Comparison of ENCODE assay signal across 9 cellular contexts in the genomic region with DNA sequence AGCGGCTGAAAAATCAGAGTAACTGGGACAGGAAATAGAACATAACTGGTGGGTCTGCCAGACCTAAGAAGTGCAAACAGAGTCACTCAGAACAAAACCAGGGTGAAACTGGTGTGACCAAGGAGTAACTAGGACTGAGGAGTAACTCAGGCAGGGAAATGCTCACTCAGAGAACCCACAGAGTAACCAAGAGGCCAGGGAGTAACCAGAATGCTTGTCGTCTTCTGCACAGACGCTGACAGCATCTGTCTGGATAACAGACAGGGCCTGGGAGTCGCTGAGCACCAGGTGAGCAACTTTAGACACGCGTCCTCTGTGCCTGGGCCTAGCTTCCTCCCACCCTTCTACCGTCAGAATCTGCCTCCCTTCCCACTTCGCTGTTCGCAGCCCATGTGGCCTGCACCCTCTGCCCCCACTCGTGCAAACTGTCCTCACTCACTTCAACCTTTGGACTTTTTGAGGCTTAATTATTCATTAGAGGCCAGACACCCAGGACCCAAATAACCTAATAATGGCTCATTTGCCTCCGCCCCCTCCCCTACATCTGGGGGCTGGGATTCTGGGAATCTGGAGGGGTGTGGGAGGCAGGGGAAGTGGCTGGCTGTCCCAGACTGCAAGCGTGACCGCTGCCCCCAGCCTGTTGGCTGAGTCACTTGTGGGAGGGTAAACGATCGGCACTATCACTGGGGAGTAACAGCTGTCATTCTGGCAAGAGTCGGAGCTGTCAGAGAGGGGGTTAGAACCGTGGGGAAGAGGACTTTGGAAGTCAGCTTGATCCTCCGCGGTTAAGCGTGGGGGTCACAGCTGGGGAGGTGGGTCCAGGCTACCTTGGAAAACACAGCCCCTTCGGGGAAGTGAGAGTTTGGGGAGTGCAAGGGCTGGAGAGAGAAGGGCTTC. TPM values are rescaled to one million over a fixed set of nuclear protein-coding genes. Genes with fewer than 3 reads are reported as not detected.
A peak's percentile ranks its signal among the peaks of the same experiment; 100 is the strongest.
DNase-seq lines count a peak whose midpoint lies in the region; ATAC-seq, FAIRE-seq and TF ChIP-seq lines count a peak whose summit lies in the region.
"Had no signal": no experiment of that assay in that cellular context is flagged by ENCODE, and none has a peak within 500 bp of the region (broad histone marks: within the 10 kb centered on the region; RNA-seq: fewer than 3 reads in every experiment).

No MANE protein-coding gene starts in this region.

- peaks cover 0 to 23% (median 0%) of the 10 kb centered on the region in 3 donors for H3K36me3 Mint-ChIP-seq in naive thymus-derived CD8-positive, alpha-beta T cell

- peak overlapping the region; percentile 90 to 99 (median 95) for H3K4me3 Mint-ChIP-seq in naive thymus-derived CD8-positive, alpha-beta T cell

- no peak for TF ChIP-seq RAD21 in HCT116 (IDR thresholded peaks at IDR 0.05; ENCODE audit: low read depth)

- no peak for TF ChIP-seq CTCF in HCT116 (IDR thresholded peaks at IDR 0.05 in 2 of 3, conservative IDR thresholded peaks at IDR 0.05 in 1 of 3; ENCODE audit: borderline replicate concordance in 1 of 3, insufficient read depth in 1 of 3, low read depth in 2 of 3, low read length in 2 of 3)
- no peak for TF ChIP-seq CTCF in MM.1S (IDR thresholded peaks at IDR 0.05; ENCODE audit: low read length)
- TF ChIP-seq CTCF in endothelial cell of umbilical vein (IDR thresholded peaks at IDR 0.05; ENCODE audit: extremely low read depth in 1 of 2, insufficient read depth in 1 of 2, low read depth in 1 of 2, low read length in 2 of 2): no peak

- H3K27me3 ChIP-seq in HCT116 (ENCODE audit: insufficient read depth, low read length) (no peaks in the 10 kb centered on the region), MM.1S (replicated peaks; ENCODE audit: insufficient read depth, low read length) (no peaks in the 10 kb centered on the region), endothelial cell of umbilical vein (ENCODE audit: control insufficient read depth in 2 of 2, insufficient read depth in 2 of 2, low read length in 2 of 2) (peaks cover 0 to 2% of the 10 kb centered on the region in 2 experiments), subcutaneous abdominal adipose tissue (ENCODE audit: control insufficient read depth in 5 of 5, insufficient read depth in 4 of 5, low read length in 5 of 5) (peaks cover 0 to 6% (median 6%) of the 10 kb centered on the region in 5 donors)

- peak; percentile 65 for ATAC-seq in HCT116
- ATAC-seq in naive thymus-derived CD8-positive, alpha-beta T cell: peak; percentile 70 to 71

- RAD21 ChIA-PET in HCT116 (lab: Charles Lee; ENCODE audit: low non-redundant PET in 1 of 2, low total read pairs in 2 of 2, uncharacterized antibody in 2 of 2, unreplicated experiment in 2 of 2): interaction anchor here in 1 of 2 experiments (0.9 kb wide), 1 partner anchor 31 kb away, joined by 3 read pairs; no protein-coding TSS in a partner anchor

- H3K27ac Mint-ChIP-seq in naive thymus-derived CD8-positive, alpha-beta T cell: peak overlapping the region; percentile 90 to 98 (median 96)

- H3K9me3 Mint-ChIP-seq in naive thymus-derived CD8-positive, alpha-beta T cell: no peaks in the 10 kb centered on the region

- H3K27ac ChIP-seq in HCT116 (ENCODE audit: low read depth, low read length) (no peak overlapping the region), MM.1S (ENCODE audit: low read length) (peak overlapping the region; percentile 93), endothelial cell of umbilical vein (ENCODE audit: insufficient read depth, low read depth, low read length) (no peak overlapping the region), subcutaneous abdominal adipose tissue (ENCODE audit: low read depth, low read length) (no peak overlapping the region)

- H3K36me3 ChIP-seq in HCT116 (ENCODE audit: control insufficient read depth in 1 of 2, insufficient read depth in 2 of 2, low read length in 2 of 2) (no peaks in the 10 kb centered on the region), MM.1S (replicated peaks; ENCODE audit: insufficient read depth, low read length) (peaks cover 4% of the 10 kb centered on the region), endothelial cell of umbilical vein (ENCODE audit: control insufficient read depth in 2 of 2, extremely low read depth in 1 of 2, insufficient read depth in 2 of 2, low read length in 2 of 2) (no peaks in the 10 kb centered on the region), subcutaneous abdominal adipose tissue (ENCODE audit: control insufficient read depth in 5 of 5, insufficient read depth in 5 of 5, low read length in 5 of 5) (no peaks in the 10 kb centered on the region)

- POLR2A ChIA-PET in HCT116 (lab: Charles Lee): interaction anchor here (0.7 kb wide), 1 partner anchor 27 kb away, joined by 6 read pairs; a partner anchor contains a TSS
- POLR2A ChIA-PET in endothelial cell of umbilical vein (lab: Charles Lee): no interaction called here
- POLR2A ChIA-PET in naive thymus-derived CD8-positive, alpha-beta T cell (lab: Charles Lee): interaction anchor here (0.5 to 9.7 kb wide), 18 partner anchors 8 to 193 kb away, joined by 3 to 93 read pairs (median 5); a partner anchor contains a TSS

- dilution Hi-C loops in endothelial cell of umbilical vein (cut with MboI; ENCODE audit: extremely low pct_ligation_motif_present, low sequenced_read_pairs): no loop called here

- H3K4me3 ChIP-seq in HCT116 (replicated peaks in 1 of 2; ENCODE audit: low read depth in 1 of 2, low read length in 2 of 2): peak overlapping the region; percentile 46 to 61
- H3K4me3 ChIP-seq in MM.1S (ENCODE audit: low read length): peak overlapping the region; percentile 92
- H3K4me3 ChIP-seq in endothelial cell of umbilical vein (replicated peaks in 1 of 3; ENCODE audit: insufficient read depth in 1 of 3, low read depth in 1 of 3, low read length in 3 of 3): peak overlapping the region; percentile 19 to 36 (median 20)
- H3K4me3 ChIP-seq in subcutaneous abdominal adipose tissue (ENCODE audit: low read depth in 1 of 5, low read length in 5 of 5): peak overlapping the region; percentile 61 to 74 (median 63)

- H3K9me3 ChIP-seq in HCT116 (ENCODE audit: control insufficient read depth in 1 of 2, insufficient read depth in 1 of 2, low read depth in 1 of 2, low read length in 2 of 2) (no peaks in the 10 kb centered on the region), MM.1S (replicated peaks; ENCODE audit: insufficient read depth, low read length) (no peaks in the 10 kb centered on the region), endothelial cell of umbilical vein (replicated peaks; ENCODE audit: control insufficient read depth, insufficient read depth, low read length) (no peaks in the 10 kb centered on the region), subcutaneous abdominal adipose tissue (ENCODE audit: control insufficient read depth in 5 of 5, low read length in 5 of 5) (no peaks in the 10 kb centered on the region)

- H3K4me1 Mint-ChIP-seq in naive thymus-derived CD8-positive, alpha-beta T cell: peaks cover 25 to 73% (median 51%) of the 10 kb centered on the region in 4 donors

- H3K79me2 ChIP-seq in HCT116 (ENCODE audit: insufficient read depth, low read length) (no peaks in the 10 kb centered on the region), MM.1S (ENCODE audit: low read length) (peaks cover 48% of the 10 kb centered on the region), endothelial cell of umbilical vein (ENCODE audit: control insufficient read depth, insufficient read depth, low read length) (no peaks in the 10 kb centered on the region)

- intact Hi-C loops in HCT116 (cut with micrococcal nuclease): no loop called here
- intact Hi-C loops in endothelial cell of umbilical vein (cut with micrococcal nuclease): no loop called here
- intact Hi-C loops in posterior cingulate gyrus (cut with DNase I): no loop called here

- H4K20me1 ChIP-seq in HCT116 (ENCODE audit: insufficient read depth): no peaks in the 10 kb centered on the region
- no peaks in the 10 kb centered on the region for H4K20me1 ChIP-seq in MM.1S (ENCODE audit: insufficient read depth, low read length)
- H4K20me1 ChIP-seq in endothelial cell of umbilical vein (replicated peaks; ENCODE audit: control insufficient read depth, extremely low read depth, insufficient read depth, low read length): no peaks in the 10 kb centered on the region

- H3K4me1 ChIP-seq in HCT116 (ENCODE audit: control insufficient read depth in 1 of 2, insufficient read depth in 2 of 2, low read length in 2 of 2) (peaks cover 44 to 55% of the 10 kb centered on the region in 2 experiments), MM.1S (ENCODE audit: low read length) (peaks cover 16% of the 10 kb centered on the region), endothelial cell of umbilical vein (ENCODE audit: control insufficient read depth, extremely low read depth, insufficient read depth, low read length) (peaks cover 3% of the 10 kb centered on the region), subcutaneous abdominal adipose tissue (ENCODE audit: control insufficient read depth in 5 of 5, insufficient read depth in 5 of 5, low read length in 5 of 5) (peaks cover 2 to 19% (median 17%) of the 10 kb centered on the region in 5 donors)

- DNase-seq in GM12892 (ENCODE audit: insufficient read length) (peak; percentile 64), HCT116 (ENCODE audit: low read depth, low spot score) (no peak), MM.1S (peak; percentile 86), endothelial cell of umbilical vein (ENCODE audit: low read depth, low spot score) (peak; percentile 41), posterior cingulate gyrus (no peak)
- DNase-seq in activated CD4-positive, alpha-beta T cell treated with anti-CD3 and anti-CD28 coated beads, Interleukin-2, amount 50 U/mL, for 4 hours: peak; percentile 57 to 58
- DNase-seq in naive thymus-derived CD8-positive, alpha-beta T cell: peak in 9 of 10 donors; percentile 33 to 80 (median 68)

- TF ChIP-seq POLR2A in GM12892 (IDR thresholded peaks at IDR 0.05; ENCODE audit: low read depth, low read length): no peak
- no peak for TF ChIP-seq POLR2A in HCT116 (IDR thresholded peaks at IDR 0.05; ENCODE audit: borderline replicate concordance, extremely low read depth, insufficient read depth, insufficient read length)
- TF ChIP-seq POLR2A in endothelial cell of umbilical vein (IDR thresholded peaks at IDR 0.05; ENCODE audit: low read depth, low read length): no peak

- peak overlapping the region; percentile 92 for H2AFZ ChIP-seq in HCT116 (ENCODE audit: low read depth, low read length, poor library complexity, severe bottlenecking)
- peak overlapping the region; percentile 71 for H2AFZ ChIP-seq in MM.1S (ENCODE audit: low read length)
- H2AFZ ChIP-seq in endothelial cell of umbilical vein (ENCODE audit: low read depth, low read length): peak overlapping the region; percentile 87

- H3K4me2 ChIP-seq in HCT116 (ENCODE audit: low read length) (peak overlapping the region; percentile 97), MM.1S (ENCODE audit: low read depth, low read length) (peak overlapping the region; percentile 96), endothelial cell of umbilical vein (ENCODE audit: insufficient read depth, low read length) (peak overlapping the region; percentile 81)

- BruUV-seq in HCT116 (replicated peaks; lab: Mats Ljungman, UMichigan) (no TSS peak), endothelial cell of umbilical vein (replicated peaks; lab: Mats Ljungman, UMichigan) (no TSS peak)

- H3K27me3 Mint-ChIP-seq in naive thymus-derived CD8-positive, alpha-beta T cell: no peaks in the 10 kb centered on the region

- H3K9me1 ChIP-seq in endothelial cell of umbilical vein (replicated peaks; ENCODE audit: control insufficient read depth, extremely low read depth, insufficient read depth, low read length): no peaks in the 10 kb centered on the region

- no peaks in the 10 kb centered on the region for H3K9me2 ChIP-seq in HCT116 (ENCODE audit: insufficient read depth)
- no peaks in the 10 kb centered on the region for H3K9me2 ChIP-seq in MM.1S (replicated peaks; ENCODE audit: insufficient read depth, low read length)

- H3K9ac ChIP-seq in HCT116 (ENCODE audit: low read length): peak overlapping the region; percentile 38
- peak overlapping the region; percentile 84 for H3K9ac ChIP-seq in MM.1S (ENCODE audit: low read length)
- no peak overlapping the region for H3K9ac ChIP-seq in endothelial cell of umbilical vein (replicated peaks; ENCODE audit: extremely low read depth, insufficient read depth, low read length)
- peak overlapping the region in 3 of 5 donors; percentile 33 to 64 (median 59) for H3K9ac ChIP-seq in subcutaneous abdominal adipose tissue (ENCODE audit: low read length in 5 of 5)

- peaks cover 17% of the 10 kb centered on the region for H3F3A ChIP-seq in MM.1S (ENCODE audit: insufficient read depth, low read length)

- FAIRE-seq in GM12892 (lab: Jason Lieb, UNC) (no peak), endothelial cell of umbilical vein (lab: Jason Lieb, UNC) (peak; percentile 77)
- FAIRE-seq: islet of Langerhans had no signal

- CTCF ChIA-PET in HCT116 (lab: Charles Lee) (interaction anchor here (0.8 to 2.1 kb wide), 5 partner anchors 12 to 31 kb away, joined by 3 to 12 read pairs (median 4); no protein-coding TSS in a partner anchor), endothelial cell of umbilical vein (lab: Charles Lee) (interaction anchor here (0.7 to 2.8 kb wide), 15 partner anchors 9 to 160 kb away, joined by 3 to 27 read pairs (median 6); a partner anchor contains a TSS)

RNA-seq across cellular contexts. Expression of a gene that starts 0.6 kb away (rescaled TPM):
- 0.68 TPM for polyA plus RNA-seq in GM12892 (2012; ENCODE audit: missing spikeins)
- total RNA-seq in HCT116 (2021; ENCODE audit: unreplicated experiment) (5.5 TPM), endothelial cell of umbilical vein (0.39 and 0.93 TPM in 2 replicates)
- polyA plus RNA-seq in HCT116 (2012): 2.1 and 3.1 TPM in 2 replicates
- 1.8 and 1.9 TPM in 2 replicates for polyA plus RNA-seq in endothelial cell of umbilical vein
- 0.66 and 0.85 TPM in 2 replicates for polyA plus RNA-seq in endothelial cell of umbilical vein (2011; cell fraction: cytosol; rRNA removed)
- 0.63 and 0.74 TPM in 2 replicates for polyA plus RNA-seq in endothelial cell of umbilical vein (2011; cell fraction: nucleus; rRNA removed)
- polyA plus RNA-seq in endothelial cell of umbilical vein (2012): 0.78 and 1.1 TPM in 2 replicates
- 0.97 and 2.4 TPM in 2 replicates for polyA minus RNA-seq in endothelial cell of umbilical vein
- 186 TPM for polyA minus RNA-seq in endothelial cell of umbilical vein (2011; cell fraction: cytosol; rRNA and poly(A)+ RNA removed)
- 1.2 and 1.8 TPM in 2 replicates for polyA minus RNA-seq in endothelial cell of umbilical vein (2011; cell fraction: nucleus; rRNA and poly(A)+ RNA removed)
- 10 to 100 TPM; 71.6 to 72.8 TPM for total RNA-seq in naive thymus-derived CD8-positive, alpha-beta T cell
- 100 to 1,000 TPM; 124 to 166 (median 145) TPM for polyA plus RNA-seq in naive thymus-derived CD8-positive, alpha-beta T cell

RNA-seq across cellular contexts. Expression of a gene that starts 27.0 kb away (rescaled TPM):
- polyA plus RNA-seq in GM12892 (2012; ENCODE audit: missing spikeins): 14.1 TPM
- total RNA-seq in HCT116 (2021; ENCODE audit: unreplicated experiment) (36.4 TPM), endothelial cell of umbilical vein (42.3 and 45.1 TPM in 2 replicates)
- 19.3 and 19.6 TPM in 2 replicates for polyA plus RNA-seq in HCT116 (2012)
- polyA plus RNA-seq in endothelial cell of umbilical vein: 35.7 and 39.8 TPM in 2 replicates
- 32.2 and 32.9 TPM in 2 replicates for polyA plus RNA-seq in endothelial cell of umbilical vein (2011; cell fraction: cytosol; rRNA removed)
- polyA plus RNA-seq in endothelial cell of umbilical vein (2011; cell fraction: nucleus; rRNA removed): 107 TPM in 2 replicates
- 35.2 and 42.5 TPM in 2 replicates for polyA plus RNA-seq in endothelial cell of umbilical vein (2012)
- polyA minus RNA-seq in endothelial cell of umbilical vein: 43.9 and 45.4 TPM in 2 replicates
- 28.8 TPM for polyA minus RNA-seq in endothelial cell of umbilical vein (2011; cell fraction: cytosol; rRNA and poly(A)+ RNA removed)
- 37.9 and 40.6 TPM in 2 replicates for polyA minus RNA-seq in endothelial cell of umbilical vein (2011; cell fraction: nucleus; rRNA and poly(A)+ RNA removed)
- 10 to 100 TPM; 42.7 to 47.2 TPM for total RNA-seq in naive thymus-derived CD8-positive, alpha-beta T cell
- 10 to 100 TPM; 13.5 to 29.2 (median 19.3) TPM for polyA plus RNA-seq in naive thymus-derived CD8-positive, alpha-beta T cell

RNA-seq across cellular contexts. Expression of a gene that starts 44.4 kb away (rescaled TPM):
- 0.15 TPM for polyA plus RNA-seq in GM12892 (2012; ENCODE audit: missing spikeins)
- total RNA-seq in HCT116 (2021; ENCODE audit: unreplicated experiment) (0.96 TPM), endothelial cell of umbilical vein (2.3 and 3.7 TPM in 2 replicates)
- 0.20 and 0.21 TPM in 2 replicates for polyA plus RNA-seq in HCT116 (2012)
- not detected in 2 replicates for polyA plus RNA-seq in endothelial cell of umbilical vein
- polyA plus RNA-seq in endothelial cell of umbilical vein (2011; cell fraction: cytosol; rRNA removed): not detected in 2 replicates
- polyA plus RNA-seq in endothelial cell of umbilical vein (2011; cell fraction: nucleus; rRNA removed): 0.14 and 0.45 TPM in 2 replicates
- not detected in 2 replicates for polyA plus RNA-seq in endothelial cell of umbilical vein (2012)
- not detected in 2 replicates for polyA minus RNA-seq in endothelial cell of umbilical vein
- 1.7 TPM for polyA minus RNA-seq in endothelial cell of umbilical vein (2011; cell fraction: cytosol; rRNA and poly(A)+ RNA removed)
- not detected in 2 replicates for polyA minus RNA-seq in endothelial cell of umbilical vein (2011; cell fraction: nucleus; rRNA and poly(A)+ RNA removed)
- under 1 TPM in 1 of 2 experiments, not detected in 1; 0.71 TPM for total RNA-seq in naive thymus-derived CD8-positive, alpha-beta T cell
- polyA plus RNA-seq in naive thymus-derived CD8-positive, alpha-beta T cell: under 1 TPM in 1 of 3 donors, not detected in 2; 0.17 TPM

Comparison
In these comparisons a context has a peak if more than half of its experiments do, and no peak if none do; other contexts are left out.
1. DNase-seq: peak in GM12892 (single experiment), MM.1S (single experiment), activated CD4-positive, alpha-beta T cell treated with anti-CD3 and anti-CD28 coated beads, Interleukin-2, amount 50 U/mL, for 4 hours (2 of 2), endothelial cell of umbilical vein (single experiment) and naive thymus-derived CD8-positive, alpha-beta T cell (9 of 10); none in HCT116 (single experiment) and posterior cingulate gyrus (0 of 10).
2. H3K4me3 ChIP-seq: peak in every context shown above with its lines; median percentile 92 in MM.1S; 63 in subcutaneous abdominal adipose tissue; 54 in HCT116; 20 in endothelial cell of umbilical vein.
3. RNA of a gene that starts 0.6 kb away (total RNA-seq): 71.6 to 72.8 TPM in naive thymus-derived CD8-positive, alpha-beta T cell; 5.5 TPM in HCT116 (single experiment) and 0.39 to 0.93 TPM in endothelial cell of umbilical vein; every median in the first group is over 10 times any median in the second.
4. Peak in every context shown above with its lines, with median percentiles within 50 percentile points of each other: H2AFZ ChIP-seq and H3K4me2 ChIP-seq.